ENCODE assay signal across 1 cellular context in the genomic region with DNA sequence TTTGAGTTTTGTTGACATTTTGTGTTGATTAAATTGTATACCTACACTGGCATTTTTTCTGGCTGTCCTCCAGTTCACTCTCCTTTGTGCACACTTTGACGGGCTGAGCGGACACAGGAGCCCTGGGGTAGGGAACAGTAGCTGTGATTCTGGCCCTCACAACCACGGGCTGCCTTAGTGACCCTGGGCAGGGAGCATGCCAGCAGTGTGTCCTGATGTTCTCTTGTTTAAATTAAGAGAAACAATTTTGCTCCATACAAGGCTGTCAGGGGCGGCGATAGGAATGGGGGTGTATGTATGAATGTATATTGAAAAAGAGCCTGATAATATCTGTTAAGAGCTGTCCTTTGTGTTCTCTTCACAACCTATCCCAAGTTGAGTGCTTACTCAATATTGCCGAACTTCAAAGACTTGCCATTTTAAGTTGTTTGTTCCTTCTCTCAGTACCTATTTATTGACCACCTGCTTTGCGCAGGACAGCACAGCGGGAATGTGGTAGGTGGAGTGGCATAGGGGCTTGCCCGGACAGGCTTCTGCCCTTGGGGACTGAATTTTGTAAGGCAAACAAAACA.
TF ChIP-seq lines count a peak whose summit lies in the region.

No MANE protein-coding gene starts in this region.

TF ChIP-seq in WTC11, 78 proteins besides CTCF, POLR2A, EP300 and RAD21 (continued from another document):
- TF ChIP-seq ZNF532 (CRISPR knock-in tag; IDR thresholded peaks at IDR 0.05; ENCODE audit: borderline replicate concordance) (no peak), ZNF423 (CRISPR knock-in tag; IDR thresholded peaks at IDR 0.05) (no peak)
- TF ChIP-seq, protein P1, sequence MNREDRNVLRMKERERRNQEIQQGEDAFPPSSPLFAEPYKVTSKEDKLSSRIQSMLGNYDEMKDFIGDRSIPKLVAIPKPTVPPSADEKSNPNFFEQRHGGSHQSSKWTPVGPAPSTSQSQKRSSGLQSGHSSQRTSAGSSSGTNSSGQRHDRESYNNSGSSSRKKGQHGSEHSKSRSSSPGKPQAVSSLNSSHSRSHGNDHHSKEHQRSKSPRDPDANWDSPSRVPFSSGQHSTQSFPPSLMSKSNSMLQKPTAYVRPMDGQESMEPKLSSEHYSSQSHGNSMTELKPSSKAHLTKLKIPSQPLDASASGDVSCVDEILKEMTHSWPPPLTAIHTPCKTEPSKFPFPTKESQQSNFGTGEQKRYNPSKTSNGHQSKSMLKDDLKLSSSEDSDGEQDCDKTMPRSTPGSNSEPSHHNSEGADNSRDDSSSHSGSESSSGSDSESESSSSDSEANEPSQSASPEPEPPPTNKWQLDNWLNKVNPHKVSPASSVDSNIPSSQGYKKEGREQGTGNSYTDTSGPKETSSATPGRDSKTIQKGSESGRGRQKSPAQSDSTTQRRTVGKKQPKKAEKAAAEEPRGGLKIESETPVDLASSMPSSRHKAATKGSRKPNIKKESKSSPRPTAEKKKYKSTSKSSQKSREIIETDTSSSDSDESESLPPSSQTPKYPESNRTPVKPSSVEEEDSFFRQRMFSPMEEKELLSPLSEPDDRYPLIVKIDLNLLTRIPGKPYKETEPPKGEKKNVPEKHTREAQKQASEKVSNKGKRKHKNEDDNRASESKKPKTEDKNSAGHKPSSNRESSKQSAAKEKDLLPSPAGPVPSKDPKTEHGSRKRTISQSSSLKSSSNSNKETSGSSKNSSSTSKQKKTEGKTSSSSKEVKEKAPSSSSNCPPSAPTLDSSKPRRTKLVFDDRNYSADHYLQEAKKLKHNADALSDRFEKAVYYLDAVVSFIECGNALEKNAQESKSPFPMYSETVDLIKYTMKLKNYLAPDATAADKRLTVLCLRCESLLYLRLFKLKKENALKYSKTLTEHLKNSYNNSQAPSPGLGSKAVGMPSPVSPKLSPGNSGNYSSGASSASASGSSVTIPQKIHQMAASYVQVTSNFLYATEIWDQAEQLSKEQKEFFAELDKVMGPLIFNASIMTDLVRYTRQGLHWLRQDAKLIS (CRISPR knock-in tag; IDR thresholded peaks at IDR 0.05; ENCODE audit: borderline replicate concordance) = no peak
TF ChIP-seq in WTC11: peak in this region for 0.
